Comparison of ENCODE assay signal across 1 cellular context in the genomic region with DNA sequence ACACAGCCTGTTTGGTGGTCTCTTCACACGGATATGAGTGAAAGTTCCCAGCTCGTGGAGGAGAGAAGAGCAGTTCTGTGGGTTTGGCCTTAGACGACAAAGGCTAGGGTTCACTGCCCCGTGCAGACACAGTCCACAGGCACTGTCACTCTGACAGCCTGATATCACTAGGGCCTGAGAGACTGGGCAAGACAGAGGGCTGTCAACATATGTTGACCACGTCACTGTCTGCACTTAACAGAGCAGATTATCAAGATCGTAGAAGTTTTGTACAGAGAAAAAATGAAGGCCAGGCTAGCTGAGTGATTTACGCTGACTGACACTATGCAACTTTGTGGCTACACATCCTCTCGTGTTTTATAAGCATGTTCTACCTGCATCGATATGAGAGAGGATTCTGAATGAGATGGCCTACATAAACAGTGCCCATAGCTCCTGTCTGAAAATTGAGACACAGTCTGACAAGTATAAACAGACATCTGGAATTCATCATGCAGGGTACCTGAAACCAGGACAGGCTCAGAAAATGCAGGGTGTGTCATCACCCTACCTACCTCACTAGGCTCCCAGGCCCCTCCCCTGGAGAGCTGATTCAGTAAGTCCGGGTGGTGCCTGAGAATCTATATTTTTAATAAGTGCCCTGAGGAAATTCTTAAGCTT.
TF ChIP-seq lines count a peak whose summit lies in the region.

No MANE protein-coding gene starts in this region.

TF ChIP-seq in HEK293T, 16 proteins besides CTCF, POLR2A, EP300 and RAD21 (continued from another document):
- no peak for TF ChIP-seq NFRKB (IDR thresholded peaks at IDR 0.05)
